ENCODE assay signal across 10 cellular contexts in the genomic region with DNA sequence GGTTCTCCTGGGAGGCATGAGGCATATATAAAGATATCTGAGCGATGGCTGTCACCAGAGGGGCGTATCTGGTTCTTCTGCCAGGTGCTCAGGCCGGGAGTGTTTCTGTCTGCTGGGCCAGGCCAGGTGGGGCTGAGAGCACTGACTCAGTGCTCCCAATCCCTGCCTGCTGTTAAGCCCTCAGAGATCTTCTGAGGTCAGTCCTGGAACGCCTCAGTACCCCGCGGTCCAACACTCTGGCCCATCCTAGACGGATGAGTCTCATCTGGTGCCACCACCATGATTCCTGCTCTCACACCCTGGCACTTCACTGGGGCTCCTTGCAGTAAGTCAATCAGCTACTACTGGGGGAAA. TPM values are rescaled to one million over a fixed set of nuclear protein-coding genes. Genes with fewer than 3 reads are reported as not detected.
DNase-seq lines count a peak whose midpoint lies in the region; TF ChIP-seq lines count a peak whose summit lies in the region.
"Had no signal": no experiment of that assay in that cellular context is flagged by ENCODE, and none has a peak within 500 bp of the region (broad histone marks: within the 10 kb centered on the region; RNA-seq: fewer than 3 reads in every experiment).

No MANE protein-coding gene starts in this region.

- peak; percentile 46 for DNase-seq in NK-92 treated with Interleukin-12 subunit alpha and Interleukin-12 subunit beta, amount 100 ng/mL, for 24 hours (lab: John Stamatoyannopoulos, UW)
- DNase-seq in NK-92 (lab: John Stamatoyannopoulos, UW; ENCODE audit: unreplicated experiment): no peak
- no peak for DNase-seq in endothelial cell (ENCODE audit: low spot score)
- DNase-seq in smooth muscle cell (lab: John Stamatoyannopoulos, UW; ENCODE audit: unreplicated experiment): no peak
- DNase-seq in 8988T: no peak
- no peak for DNase-seq in GM03348 (ENCODE audit: low spot score)
- DNase-seq in AG08396 (ENCODE audit: low spot score): no peak

- H4K20me1 ChIP-seq in smooth muscle cell (ENCODE audit: low read depth): no peaks in the 10 kb centered on the region

- 77% methylated on average over 7 of the region's 7 CpGs for WGBS in HUES64
- 52% methylated on average over 7 of the region's 7 CpGs for WGBS in smooth muscle cell (ENCODE audit: low lambda C conversion rate)

- no peak for TF ChIP-seq CTCF in endothelial cell (IDR thresholded peaks at IDR 0.05; ENCODE audit: unreplicated experiment)
- no peak for TF ChIP-seq CTCF in smooth muscle cell (IDR thresholded peaks at IDR 0.05; ENCODE audit: borderline replicate concordance, insufficient read depth, poor library complexity, severe bottlenecking)

- H3K27me3 ChIP-seq in HUES64 (ENCODE audit: insufficient read depth, low read length) (no peaks in the 10 kb centered on the region), smooth muscle cell (ENCODE audit: low read depth) (no peaks in the 10 kb centered on the region)

- H3F3A ChIP-seq in smooth muscle cell (ENCODE audit: low read depth): peaks cover 13% of the 10 kb centered on the region

- H3K36me3 Mint-ChIP-seq in endothelial cell (ENCODE audit: low read depth, unreplicated experiment): no peaks in the 10 kb centered on the region

- H3K4me1 Mint-ChIP-seq in endothelial cell (ENCODE audit: unreplicated experiment): peaks cover 29% of the 10 kb centered on the region

- no peaks in the 10 kb centered on the region for H3K79me2 ChIP-seq in smooth muscle cell (ENCODE audit: low read depth)

- no peaks in the 10 kb centered on the region for H3K9me3 ChIP-seq in HUES64 (ENCODE audit: insufficient read depth, low read depth, low read length)
- H3K9me3 ChIP-seq in smooth muscle cell (replicated peaks; ENCODE audit: low read depth): no peaks in the 10 kb centered on the region

- H3K9me3 Mint-ChIP-seq in endothelial cell (ENCODE audit: unreplicated experiment): no peaks in the 10 kb centered on the region
- H3K9me3 Mint-ChIP-seq: activated T-cell treated with anti-CD3 and anti-CD28 coated beads, Interleukin-2, amount 50 U/mL, for 72 hours had no signal

- H3K4me1 ChIP-seq in HUES64 (ENCODE audit: insufficient read depth, low read length): peaks cover 28% of the 10 kb centered on the region; the same call in 1 of the 2 replicates
- peaks cover 5% of the 10 kb centered on the region for H3K4me1 ChIP-seq in smooth muscle cell (ENCODE audit: low read depth)

- H3K27me3 Mint-ChIP-seq in endothelial cell (ENCODE audit: unreplicated experiment): no peaks in the 10 kb centered on the region

- H2AFZ ChIP-seq in smooth muscle cell (ENCODE audit: low read depth): no peak overlapping the region

- H3K27ac ChIP-seq in HUES64 (ENCODE audit: low read depth, low read length) (peak overlapping the region; percentile 27; the same call in 1 of the 2 replicates), smooth muscle cell (ENCODE audit: low read depth) (peak overlapping the region; percentile 75)
- H3K27ac ChIP-seq: 22Rv1 had no signal

- H3K4me3 Mint-ChIP-seq in endothelial cell (ENCODE audit: unreplicated experiment): no peak overlapping the region

- H3K36me3 ChIP-seq in HUES64 (ENCODE audit: insufficient read depth, low read length): no peaks in the 10 kb centered on the region
- H3K36me3 ChIP-seq in smooth muscle cell (ENCODE audit: low read depth): no peaks in the 10 kb centered on the region

- H3K9ac ChIP-seq in HUES64 (ENCODE audit: low read depth, low read length) (peak overlapping the region; percentile 1; the same call in 1 of the 2 replicates), smooth muscle cell (ENCODE audit: low read depth) (peak overlapping the region; percentile 41)

- H3K4me3 ChIP-seq in HUES64 (ENCODE audit: low read length) (no peak overlapping the region), smooth muscle cell (no peak overlapping the region)

- H3K4me2 ChIP-seq in smooth muscle cell: peak overlapping the region; percentile 57

- peak overlapping the region; percentile 54 for H3K27ac Mint-ChIP-seq in endothelial cell (ENCODE audit: unreplicated experiment)

RNA-seq across cellular contexts. Expression of a gene that starts 7.5 kb away (rescaled TPM):
- 6.2 TPM for polyA plus RNA-seq in HUES64 (2013, experiment 1 of 2)
- polyA plus RNA-seq in HUES64 (2013, experiment 2 of 2): 5.8 TPM
- total RNA-seq in endothelial cell (ENCODE audit: unreplicated experiment) (15.4 TPM), smooth muscle cell (28.0 and 30.6 TPM in 2 replicates)
- polyA plus RNA-seq in smooth muscle cell: 50.2 and 51.6 TPM in 2 replicates
